ENCODE assay signal across 1 cellular context in the genomic region with DNA sequence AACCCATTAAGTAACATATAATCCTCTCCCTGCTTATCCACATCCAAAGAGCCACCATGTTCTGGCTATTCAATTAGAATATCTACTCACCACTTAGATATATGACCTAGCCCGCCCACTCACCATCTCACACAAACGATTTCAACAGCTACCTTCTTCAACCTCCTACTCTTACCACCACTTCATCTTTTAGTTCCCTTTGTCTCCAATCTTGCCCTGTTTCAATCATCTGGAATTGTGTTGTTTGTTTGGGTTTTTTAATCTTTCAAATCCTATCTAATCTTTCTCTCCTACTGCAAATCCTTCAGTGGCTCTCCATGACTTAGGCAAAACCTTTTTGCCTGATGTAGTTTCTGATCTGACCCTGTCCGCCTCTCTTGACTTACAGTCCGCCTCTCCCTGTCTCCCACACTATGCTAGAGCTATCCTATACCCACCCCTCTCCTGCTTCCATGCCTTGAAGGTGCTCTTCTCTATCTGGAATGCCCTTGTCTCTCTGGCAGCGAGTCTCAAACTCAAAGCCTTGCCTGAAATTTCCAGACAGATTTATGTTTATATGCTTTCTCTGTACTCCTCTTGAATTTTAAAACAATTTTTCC.
TF ChIP-seq lines count a peak whose summit lies in the region.

No MANE protein-coding gene starts in this region.

TF ChIP-seq in GM23338, 12 proteins besides CTCF, POLR2A, EP300 and RAD21 (continued from another document):
- TF ChIP-seq ZNF462 (CRISPR knock-in tag; IDR thresholded peaks at IDR 0.05): no peak
- no peak for TF ChIP-seq ZNF114 (CRISPR knock-in tag; IDR thresholded peaks at IDR 0.05)
